ENCODE assay signal across 8 cellular contexts in genomic region chr7:39732837-39733804, GRCh38.
DNase-seq lines count a peak whose midpoint lies in the region; ATAC-seq and TF ChIP-seq lines count a peak whose summit lies in the region.

No MANE protein-coding gene starts in this region.

- ATAC-seq in GM21619 (IDR thresholded peaks at IDR 0.05; ENCODE audit: unreplicated experiment), result peak; percentile 92

- H3K27ac Mint-ChIP-seq in activated T-cell treated with anti-CD3 and anti-CD28 coated beads, Interleukin-2, amount 50 U/mL, for 24 hours, result peak overlapping the region; percentile 87

- peak overlapping the region; percentile 39 for H3K4me3 ChIP-seq in mucosa of stomach (ENCODE audit: low read length)

- no peaks in the 10 kb centered on the region for H3K27me3 Mint-ChIP-seq in activated T-cell treated with anti-CD3 and anti-CD28 coated beads, Interleukin-2, amount 50 U/mL, for 24 hours

- peak overlapping the region; percentile 79 for H3K4me3 Mint-ChIP-seq in activated T-cell treated with anti-CD3 and anti-CD28 coated beads, Interleukin-2, amount 50 U/mL, for 24 hours

- peaks cover 42% of the 10 kb centered on the region for H3K4me1 Mint-ChIP-seq in activated T-cell treated with anti-CD3 and anti-CD28 coated beads, Interleukin-2, amount 50 U/mL, for 24 hours (ENCODE audit: low read depth)

- TF ChIP-seq RAD21 in Ishikawa (IDR thresholded peaks at IDR 0.05; ENCODE audit: low read depth), result no peak

- DNase-seq in DMS153 treated with DMSO at 0.1 percent for 48 hours (lab: John Stamatoyannopoulos, UW; ENCODE audit: unreplicated experiment), result peak; percentile 97
- DNase-seq in OCI-M2 (lab: John Stamatoyannopoulos, UW; ENCODE audit: unreplicated experiment), result peak; percentile 37
- peak; percentile 98 for DNase-seq in activated T-cell treated with anti-CD3 and anti-CD28 coated beads, Interleukin-2, amount 50 U/mL, for 24 hours
- peak; percentile 91 to 94 for DNase-seq in erythroblast (lab: John Stamatoyannopoulos, UW)
- peak; percentile 99 for DNase-seq in stimulated activated CD8-positive, alpha-beta memory T cell treated with anti-CD3 and anti-CD28 coated beads, Interleukin-4, amount 100 ng/mL, for 48 hours

- H3K9ac ChIP-seq in mucosa of stomach (ENCODE audit: low read length), result peak overlapping the region; percentile 69

- H3K9me3 ChIP-seq in mucosa of stomach (ENCODE audit: control insufficient read depth, low read length), result no peaks in the 10 kb centered on the region

- H3K9me3 Mint-ChIP-seq in activated T-cell treated with anti-CD3 and anti-CD28 coated beads, Interleukin-2, amount 50 U/mL, for 24 hours, result no peaks in the 10 kb centered on the region

- H3K36me3 Mint-ChIP-seq in activated T-cell treated with anti-CD3 and anti-CD28 coated beads, Interleukin-2, amount 50 U/mL, for 24 hours (ENCODE audit: low read depth), result peaks cover 15% of the 10 kb centered on the region

- H3K4me1 ChIP-seq in mucosa of stomach (ENCODE audit: control insufficient read depth, insufficient read depth, low read length), result peaks cover 19% of the 10 kb centered on the region

- peak; percentile 64 for TF ChIP-seq POLR2A in erythroblast (IDR thresholded peaks at IDR 0.05; ENCODE audit: low read length)

- H3K27me3 ChIP-seq in mucosa of stomach (ENCODE audit: control insufficient read depth, insufficient read depth, low read length), result no peaks in the 10 kb centered on the region

- H3K36me3 ChIP-seq in mucosa of stomach (ENCODE audit: control insufficient read depth, insufficient read depth, low read length), result no peaks in the 10 kb centered on the region

- TF ChIP-seq EP300 in Ishikawa (IDR thresholded peaks at IDR 0.05; ENCODE audit: borderline replicate concordance), result no peak

TF ChIP-seq in Ishikawa, 13 proteins besides CTCF, POLR2A, EP300 and RAD21:
- TF ChIP-seq TEAD4 (IDR thresholded peaks at IDR 0.05), result no peak
- TF ChIP-seq USF1 (IDR thresholded peaks at IDR 0.05), result peak; percentile 49; the same call in 1 of the 2 replicates
- 0 out of 2 replicates have a peak, but pooled peaks have one; percentile 14 for TF ChIP-seq ZBTB7A (IDR thresholded peaks at IDR 0.05; ENCODE audit: low read depth)
- peak; percentile 98 for TF ChIP-seq EGR1 (IDR thresholded peaks at IDR 0.05)
- peak; percentile 61 for TF ChIP-seq MAX (IDR thresholded peaks at IDR 0.05)
- TF ChIP-seq FOXM1 (IDR thresholded peaks at IDR 0.05; ENCODE audit: borderline replicate concordance, low read depth), result no peak
- TF ChIP-seq YY1 (IDR thresholded peaks at IDR 0.05; ENCODE audit: low read depth), result 0 out of 2 replicates have a peak, but pooled peaks have one; percentile 13
- no peak for TF ChIP-seq CEBPB (IDR thresholded peaks at IDR 0.05)
- TF ChIP-seq TAF1 (IDR thresholded peaks at IDR 0.05; ENCODE audit: low read depth), result peak; percentile 69
- TF ChIP-seq TCF12 (IDR thresholded peaks at IDR 0.05; ENCODE audit: low read depth), result peak; percentile 36; the same call in 1 of the 2 replicates
- TF ChIP-seq NFIC (IDR thresholded peaks at IDR 0.05), result peak; percentile 7; the same call in 1 of the 2 replicates
- peak; percentile 91 for TF ChIP-seq CREB1 (IDR thresholded peaks at IDR 0.05; ENCODE audit: low read depth)
- no peak for TF ChIP-seq REST (IDR thresholded peaks at IDR 0.05; ENCODE audit: low read depth)

Comparison
In these comparisons a context has a peak if more than half of its experiments do, and no peak if none do; other contexts are left out.
1. Peak in every context shown above with its lines: DNase-seq, ATAC-seq and H3K4me3 ChIP-seq.
2. DNase-seq: peak in every context shown above with its lines; median percentile 99 in stimulated activated CD8-positive, alpha-beta memory T cell treated with anti-CD3 and anti-CD28 coated beads, Interleukin-4, amount 100 ng/mL, for 48 hours; 98 in activated T-cell treated with anti-CD3 and anti-CD28 coated beads, Interleukin-2, amount 50 U/mL, for 24 hours; 97 in DMS153 treated with DMSO at 0.1 percent for 48 hours; 92 in erythroblast; 37 in OCI-M2.